Comparison of ENCODE assay signal across 8 cellular contexts in genomic region chr1:26697978-26698849, GRCh38. TPM values are rescaled to one million over a fixed set of nuclear protein-coding genes. Genes with fewer than 3 reads are reported as not detected.
DNase-seq lines count a peak whose midpoint lies in the region; ATAC-seq lines count a peak whose summit lies in the region.

No MANE protein-coding gene starts in this region.

- H3K4me1 ChIP-seq in right cardiac atrium (ENCODE audit: control insufficient read depth, insufficient read depth, low read length), result peaks cover 20% of the 10 kb centered on the region

- H3K9me3 ChIP-seq in right cardiac atrium (ENCODE audit: control insufficient read depth, low read length), result no peaks in the 10 kb centered on the region

- peak; percentile 63 to 65 for ATAC-seq in right cardiac atrium

- DNase-seq in activated naive CD4-positive, alpha-beta T cell treated with Interleukin-2 at 50 U/mL for 16 hours, result peak; percentile 18
- no peak for DNase-seq in activated naive CD4-positive, alpha-beta T cell (lab: John Stamatoyannopoulos, UW)
- DNase-seq in MV-4-11 (lab: John Stamatoyannopoulos, UW), result peak; percentile 82
- peak; percentile 47 to 70 for DNase-seq in SHP77 (lab: John Stamatoyannopoulos, UW)
- DNase-seq in astrocyte of the hippocampus (ENCODE audit: low read depth, low spot score), result peak; percentile 94
- DNase-seq in right cardiac atrium, result peak; percentile 25 to 71 (median 68)
- DNase-seq in putamen (ENCODE audit: low spot score), result peak; percentile 81
- no peak for DNase-seq in effector CD8-positive, alpha-beta T cell (lab: John Stamatoyannopoulos, UW)

- intact Hi-C loops in right cardiac atrium (cut with DNase I), result loop anchor here in 1 of 4 donors (10.0 kb wide), 1 partner anchor 47 kb away; no protein-coding TSS in a partner anchor

- peak overlapping the region; percentile 98 for H3K4me3 ChIP-seq in right cardiac atrium (ENCODE audit: low read length)

- H3K27ac ChIP-seq in right cardiac atrium (ENCODE audit: low read length), result peak overlapping the region; percentile 93

- H3K27me3 ChIP-seq in right cardiac atrium (ENCODE audit: control insufficient read depth, insufficient read depth), result no peaks in the 10 kb centered on the region

- WGBS in right cardiac atrium, result 0% methylated on average over 8 of the region's 8 CpGs

RNA-seq across cellular contexts. Expression of gene ARID1A, which starts 2.4 kb away (rescaled TPM):
- 10 to 100 TPM; 33.1 to 45.3 (median 40.0) TPM for total RNA-seq in right cardiac atrium
- polyA plus RNA-seq in right cardiac atrium, result 15.7 TPM

Comparison
In these comparisons a context has a peak if more than half of its experiments do, and no peak if none do; other contexts are left out.
1. DNase-seq: peak in activated naive CD4-positive, alpha-beta T cell treated with Interleukin-2 at 50 U/mL for 16 hours (single experiment), MV-4-11 (single experiment), SHP77 (2 of 2), astrocyte of the hippocampus (single experiment), right cardiac atrium (3 of 3) and putamen (single experiment); none in activated naive CD4-positive, alpha-beta T cell (0 of 4) and effector CD8-positive, alpha-beta T cell (single experiment).